Comparison of ENCODE assay signal across 30 cellular contexts in genomic region chr19:56613639-56614038, GRCh38. TPM values are rescaled to one million over a fixed set of nuclear protein-coding genes. Genes with fewer than 3 reads are reported as not detected.
"Had no signal": no experiment of that assay in that cellular context is flagged by ENCODE, and none has a peak within 500 bp of the region (broad histone marks: within the 10 kb centered on the region; RNA-seq: fewer than 3 reads in every experiment).

No MANE protein-coding gene starts in this region.

- H2AFZ ChIP-seq: hepatocyte, neural progenitor cell had no signal

- H3K36me3 ChIP-seq: neutrophil, thyroid gland had no signal

- H3K4me2 ChIP-seq: hepatocyte, neural progenitor cell, smooth muscle cell had no signal

- H3K27ac ChIP-seq: hepatocyte, neural progenitor cell, neutrophil, right lobe of liver, testis, thyroid gland, transverse colon, upper lobe of left lung, vagina had no signal

- H3K27me3 ChIP-seq: hepatocyte, neural progenitor cell, neutrophil, right atrium auricular region, right lobe of liver, testis, thyroid gland, transverse colon, upper lobe of left lung, vagina had no signal

- DNase-seq: islet precursor cell; mesendoderm; naive B cell; natural killer cell; nephron progenitor cell; occipital lobe; right lobe of liver; stimulated activated CD4-positive, alpha-beta T cell treated with anti-CD3 and anti-CD28 coated beads, Interleukin-1b, Interleukin-23, amount 100 ng/mL, for 48 hours; stimulated activated CD4-positive, alpha-beta T cell treated with anti-CD3 and anti-CD28 coated beads, Interleukin-2, amount 100 ng/mL, for 48 hours; stimulated activated CD4-positive, alpha-beta T cell treated with anti-CD3 and anti-CD28 coated beads, Interleukin-4, amount 100 ng/mL, for 4 hours; stimulated activated CD8-positive, alpha-beta memory T cell treated with anti-CD3 and anti-CD28 coated beads, Interleukin-4, amount 100 ng/mL, for 48 hours; stimulated activated naive CD4-positive, alpha-beta T cell treated with Interleukin-2 at 50 U/mL for 16 hours; stimulated activated naive CD8-positive, alpha-beta T cell treated with anti-CD3 and anti-CD28 coated beads, Interleukin-15, amount 100 ng/mL, for 72 hours; testis; thyroid gland; transverse colon; upper lobe of left lung had no signal

- H3K4me1 ChIP-seq: neural progenitor cell, right lobe of liver, thyroid gland, transverse colon, upper lobe of left lung, vagina had no signal

- ATAC-seq: left lobe of liver; natural killer cell; stimulated activated memory B cell treated with anti-CD40 and anti-IgM and Interleukin-4, amounts not matched to agents 10 μg/mL and 1 μg/mL and 100 μg/mL, for 72 hours; stimulated activated naive CD8-positive, alpha-beta T cell treated with anti-CD3 and anti-CD28 coated beads, Interleukin-15, amount 100 ng/mL, for 72 hours had no signal

- H3K9ac ChIP-seq: neural progenitor cell had no signal

- H3K9me3 ChIP-seq: right atrium auricular region, testis, thyroid gland had no signal

- H3K4me3 ChIP-seq: hepatocyte, lung, neural progenitor cell, right atrium auricular region, right lobe of liver, smooth muscle cell, testis, thyroid gland, transverse colon, upper lobe of left lung, vagina had no signal

RNA-seq across cellular contexts. Expression of gene SMIM17, which starts 29.3 kb away (rescaled TPM):
- total RNA-seq: hepatocyte, left lobe of liver, lower leg skin, mononuclear cell, right atrium auricular region, right lobe of liver, thyroid gland, transverse colon had no signal

RNA-seq across cellular contexts. Expression of gene ZNF835, which starts 57.9 kb away (rescaled TPM):
- total RNA-seq: hepatocyte, mesothelial cell of epicardium, osteocyte, smooth muscle cell had no signal
- polyA plus RNA-seq: hepatocyte, smooth muscle cell had no signal
